In genomic region chr6:4906942-4907300, GRCh38 we compare ENCODE assay signal across 9 cellular contexts.
DNase-seq lines count a peak whose midpoint lies in the region; ATAC-seq, FAIRE-seq and TF ChIP-seq lines count a peak whose summit lies in the region.
"Had no signal": no experiment of that assay in that cellular context is flagged by ENCODE, and none has a peak within 500 bp of the region (broad histone marks: within the 10 kb centered on the region; RNA-seq: fewer than 3 reads in every experiment).

No MANE protein-coding gene starts in this region.

- H3K27ac Mint-ChIP-seq in CD14-positive monocyte = peak overlapping the region in 6 of 7 donors; percentile 15 to 87 (median 78)

- no peak overlapping the region for H2AFZ ChIP-seq in OCI-LY1 (ENCODE audit: low read length)

- H3F3A ChIP-seq in OCI-LY1 (ENCODE audit: insufficient read depth, low read length) = no peaks in the 10 kb centered on the region

- H3K27me3 Mint-ChIP-seq in CD14-positive monocyte (ENCODE audit: low read depth in 3 of 3) = peaks cover 0 to 1% (median 0%) of the 10 kb centered on the region in 3 donors

- intact Hi-C loops in CD14-positive monocyte (cut with micrococcal nuclease) = loop anchor here in 1 of 2 donors (1.0 kb wide), 1 partner anchor 9 kb away; no protein-coding TSS in a partner anchor

- no peaks in the 10 kb centered on the region for H3K9me2 ChIP-seq in OCI-LY1 (ENCODE audit: low read depth, low read length)

- WGBS in small intestine, 3 donors = 21 to 63% (median 35%) methylated on average over 2 of the region's 2 CpGs

- H3K4me3 ChIP-seq in OCI-LY1 (ENCODE audit: low read depth, low read length, poor library complexity, severe bottlenecking) = no peak overlapping the region
- no peak overlapping the region for H3K4me3 ChIP-seq in fibroblast of the aortic adventitia (ENCODE audit: low read depth, low read length)
- no peak overlapping the region for H3K4me3 ChIP-seq in small intestine (ENCODE audit: low read depth in 1 of 2, low read length in 2 of 2)

- H3K4me1 Mint-ChIP-seq in CD14-positive monocyte = peaks cover 39% of the 10 kb centered on the region

- H3K9me3 ChIP-seq in OCI-LY1 (ENCODE audit: low read length) = no peaks in the 10 kb centered on the region
- H3K9me3 ChIP-seq in small intestine (ENCODE audit: control insufficient read depth, low read depth) = no peaks in the 10 kb centered on the region

- H3K27ac ChIP-seq in OCI-LY1 (ENCODE audit: low read depth, low read length, poor library complexity, severe bottlenecking) (no peak overlapping the region), small intestine (ENCODE audit: low read depth in 1 of 2, low read length in 1 of 2) (no peak overlapping the region)

- H3K79me2 ChIP-seq in OCI-LY1 (ENCODE audit: insufficient read depth, low read length) = no peaks in the 10 kb centered on the region

- H3K4me1 ChIP-seq in OCI-LY1 (ENCODE audit: insufficient read depth, low read length, severe bottlenecking) (peaks cover 13% of the 10 kb centered on the region), small intestine (ENCODE audit: control insufficient read depth in 2 of 2, insufficient read depth in 1 of 2, low read depth in 1 of 2, low read length in 1 of 2) (peaks cover 4 to 5% of the 10 kb centered on the region in 2 donors)

- H3K9me3 Mint-ChIP-seq in CD14-positive monocyte = no peaks in the 10 kb centered on the region

- H4K20me1 ChIP-seq in OCI-LY1 (ENCODE audit: insufficient read depth, low read length) = no peaks in the 10 kb centered on the region

- H3K9ac ChIP-seq in OCI-LY1 (ENCODE audit: low read length) = no peak overlapping the region

- ATAC-seq in GM21390 (IDR thresholded peaks at IDR 0.05; ENCODE audit: unreplicated experiment) = peak; percentile 46

- H3K4me3 Mint-ChIP-seq in CD14-positive monocyte = peak overlapping the region; percentile 63 to 82

- FAIRE-seq in small intestine (lab: Jason Lieb, UNC) = no peak

- peak overlapping the region; percentile 7; the same call in 1 of the 2 replicates for H3K4me2 ChIP-seq in OCI-LY1 (ENCODE audit: low read length)

- H3K27me3 ChIP-seq in OCI-LY1 (ENCODE audit: insufficient read depth, low read length) (no peaks in the 10 kb centered on the region), small intestine (ENCODE audit: control insufficient read depth in 2 of 2, insufficient read depth in 2 of 2, low read length in 2 of 2) (no peaks in the 10 kb centered on the region)

- H3K36me3 ChIP-seq in OCI-LY1 (ENCODE audit: insufficient read depth, low read length) (no peaks in the 10 kb centered on the region), small intestine (ENCODE audit: control insufficient read depth in 2 of 2, insufficient read depth in 2 of 2, low read length in 2 of 2) (peaks cover 0 to 2% of the 10 kb centered on the region in 2 donors)

- H3K36me3 Mint-ChIP-seq in CD14-positive monocyte = peaks cover 32 to 36% of the 10 kb centered on the region in 2 donors

- DNase-seq in CD14-positive monocyte (ENCODE audit: low spot score) = no peak
- DNase-seq in fibroblast of the aortic adventitia (ENCODE audit: low read depth) = peak; percentile 27
- DNase-seq in DMS79 (lab: John Stamatoyannopoulos, UW) = no peak
- DNase-seq in NCI-H774 (lab: John Stamatoyannopoulos, UW) = no peak
- DNase-seq in NAMALWA (ENCODE audit: low spot score) = no peak
- no peak for DNase-seq in small intestine
- DNase-seq: NCI-H748 treated with DMSO at 0.1 percent for 48 hours had no signal

- TF ChIP-seq CTCF in CD14-positive monocyte (IDR thresholded peaks at IDR 0.05) (no peak), OCI-LY1 (IDR thresholded peaks at IDR 0.05; ENCODE audit: low read length) (no peak), fibroblast of the aortic adventitia (IDR thresholded peaks at IDR 0.05; ENCODE audit: insufficient read depth, low read length) (no peak)
